In genomic region chr20:53751394-53752368, GRCh38 we compare ENCODE assay signal across 8 cellular contexts.
DNase-seq lines count a peak whose midpoint lies in the region; ATAC-seq and TF ChIP-seq lines count a peak whose summit lies in the region.

No MANE protein-coding gene starts in this region.

- H3K27ac Mint-ChIP-seq in CD4-positive, alpha-beta T cell: peak overlapping the region; percentile 93
- peak overlapping the region; percentile 95 for H3K27ac Mint-ChIP-seq in activated B cell treated with CpG ODN at 0.5 μM for 24 hours
- peak overlapping the region; percentile 98 for H3K27ac Mint-ChIP-seq in stimulated activated memory B cell treated with anti-CD40 and anti-IgM and Interleukin-4, amounts not matched to agents 10 μg/mL and 1 μg/mL and 100 μg/mL, for 72 hours

- TF ChIP-seq CTCF in CD4-positive, alpha-beta T cell (IDR thresholded peaks at IDR 0.05): no peak
- TF ChIP-seq CTCF in activated B cell treated with CpG ODN at 0.5 μM for 24 hours (IDR thresholded peaks at IDR 0.05) (no peak), ovary (IDR thresholded peaks at IDR 0.05) (no peak)

- no peak overlapping the region for H3K4me3 ChIP-seq in ovary

- peak overlapping the region; percentile 65 for H3K4me3 Mint-ChIP-seq in CD4-positive, alpha-beta T cell
- peak overlapping the region; percentile 45 for H3K4me3 Mint-ChIP-seq in activated B cell treated with CpG ODN at 0.5 μM for 24 hours
- H3K4me3 Mint-ChIP-seq in stimulated activated memory B cell treated with anti-CD40 and anti-IgM and Interleukin-4, amounts not matched to agents 10 μg/mL and 1 μg/mL and 100 μg/mL, for 72 hours: peak overlapping the region; percentile 38

- H3K4me1 Mint-ChIP-seq in CD4-positive, alpha-beta T cell (ENCODE audit: low read depth): peaks cover 82% of the 10 kb centered on the region
- H3K4me1 Mint-ChIP-seq in activated B cell treated with CpG ODN at 0.5 μM for 24 hours: peaks cover 67% of the 10 kb centered on the region
- peaks cover 52% of the 10 kb centered on the region for H3K4me1 Mint-ChIP-seq in stimulated activated memory B cell treated with anti-CD40 and anti-IgM and Interleukin-4, amounts not matched to agents 10 μg/mL and 1 μg/mL and 100 μg/mL, for 72 hours

- peak overlapping the region; percentile 53 for H3K27ac ChIP-seq in CD4-positive, alpha-beta T cell (ENCODE audit: low read depth, low read length)
- peak overlapping the region in 1 of 2 donors; percentile 29 for H3K27ac ChIP-seq in ovary

- POLR2A ChIA-PET in CD4-positive, alpha-beta T cell (lab: Charles Lee): interaction anchor here (0.6 to 2.7 kb wide), 18 partner anchors 9 to 188 kb away, joined by 3 to 9 read pairs (median 5); no protein-coding TSS in a partner anchor
- POLR2A ChIA-PET in activated B cell treated with CpG ODN at 0.5 μM for 24 hours (lab: Charles Lee): interaction anchor here (0.6 to 2.5 kb wide), 15 partner anchors 8 to 169 kb away, joined by 3 to 20 read pairs (median 4); no protein-coding TSS in a partner anchor

- TF ChIP-seq POLR2A in ovary (IDR thresholded peaks at IDR 0.05): no peak

- no peaks in the 10 kb centered on the region for H3K36me3 Mint-ChIP-seq in CD4-positive, alpha-beta T cell (ENCODE audit: low read depth)
- no peaks in the 10 kb centered on the region for H3K36me3 Mint-ChIP-seq in activated B cell treated with CpG ODN at 0.5 μM for 24 hours (ENCODE audit: low read depth)
- no peaks in the 10 kb centered on the region for H3K36me3 Mint-ChIP-seq in stimulated activated memory B cell treated with anti-CD40 and anti-IgM and Interleukin-4, amounts not matched to agents 10 μg/mL and 1 μg/mL and 100 μg/mL, for 72 hours

- peak in 2 of 10 experiments; percentile 5 to 12 for DNase-seq in CD4-positive, alpha-beta T cell
- DNase-seq in activated B cell treated with CpG ODN at 0.5 μM for 24 hours (no peak), left cardiac atrium (no peak), ovary (no peak), HK-2 (ENCODE audit: unreplicated experiment) (no peak)

- WGBS in ovary, 3 donors: 25 to 41% (median 35%) methylated on average over 11 of the region's 11 CpGs

- TF ChIP-seq EP300 in ovary (IDR thresholded peaks at IDR 0.05): no peak

- no peaks in the 10 kb centered on the region for H3K27me3 ChIP-seq in CD4-positive, alpha-beta T cell (ENCODE audit: control insufficient read depth, insufficient read depth, low read length)
- H3K27me3 ChIP-seq in ovary: no peaks in the 10 kb centered on the region

- intact Hi-C loops in CD4-positive, alpha-beta T cell (cut with DNase I, micrococcal nuclease): loop anchor here (5.0 to 10.0 kb wide), 6 partner anchors 86 to 174 kb away; no protein-coding TSS in a partner anchor
- intact Hi-C loops in activated B cell treated with CpG ODN at 0.5 μM for 24 hours (cut with micrococcal nuclease) (loop anchor here (1.0 to 5.0 kb wide), 7 partner anchors 11 to 166 kb away; partner anchors contain the start of gene ZNF217), left cardiac atrium (cut with DNase I) (no loop called here), ovary (cut with DNase I) (no loop called here)

- peak; percentile 57 for ATAC-seq in CD4-positive, alpha-beta T cell (ENCODE audit: poor library complexity)
- ATAC-seq in GM19372 (IDR thresholded peaks at IDR 0.05; ENCODE audit: low read depth, unreplicated experiment): peak; percentile 66
- peak; percentile 68 for ATAC-seq in HG03457 (IDR thresholded peaks at IDR 0.05; ENCODE audit: unreplicated experiment)
- ATAC-seq in activated B cell treated with CpG ODN at 0.5 μM for 24 hours (ENCODE audit: low read depth): peak; percentile 87
- ATAC-seq in left cardiac atrium: peak; percentile 40 to 49
- peak; percentile 96 for ATAC-seq in stimulated activated memory B cell treated with anti-CD40 and anti-IgM and Interleukin-4, amounts not matched to agents 10 μg/mL and 1 μg/mL and 100 μg/mL, for 72 hours

- CTCF ChIA-PET in CD4-positive, alpha-beta T cell (lab: Charles Lee): interaction anchor here (0.5 to 0.9 kb wide), 2 partner anchors 80 to 164 kb away, joined by 3 to 4 read pairs; no protein-coding TSS in a partner anchor
- CTCF ChIA-PET in activated B cell treated with CpG ODN at 0.5 μM for 24 hours (lab: Charles Lee): interaction anchor here (0.8 to 1.5 kb wide), 4 partner anchors 11 to 163 kb away, joined by 3 to 5 read pairs (median 4); no protein-coding TSS in a partner anchor

- H3K36me3 ChIP-seq in ovary: no peaks in the 10 kb centered on the region

- no peaks in the 10 kb centered on the region for H3K9me3 ChIP-seq in CD4-positive, alpha-beta T cell (ENCODE audit: control insufficient read depth, low read length)
- no peaks in the 10 kb centered on the region for H3K9me3 ChIP-seq in ovary

- no peaks in the 10 kb centered on the region for H3K27me3 Mint-ChIP-seq in CD4-positive, alpha-beta T cell
- no peaks in the 10 kb centered on the region for H3K27me3 Mint-ChIP-seq in activated B cell treated with CpG ODN at 0.5 μM for 24 hours
- H3K27me3 Mint-ChIP-seq in stimulated activated memory B cell treated with anti-CD40 and anti-IgM and Interleukin-4, amounts not matched to agents 10 μg/mL and 1 μg/mL and 100 μg/mL, for 72 hours: no peaks in the 10 kb centered on the region

- peaks cover 1% of the 10 kb centered on the region for H3K4me1 ChIP-seq in ovary (ENCODE audit: insufficient read depth)

- no peaks in the 10 kb centered on the region for H3K9me3 Mint-ChIP-seq in CD4-positive, alpha-beta T cell
- H3K9me3 Mint-ChIP-seq in activated B cell treated with CpG ODN at 0.5 μM for 24 hours: no peaks in the 10 kb centered on the region
- no peaks in the 10 kb centered on the region for H3K9me3 Mint-ChIP-seq in stimulated activated memory B cell treated with anti-CD40 and anti-IgM and Interleukin-4, amounts not matched to agents 10 μg/mL and 1 μg/mL and 100 μg/mL, for 72 hours

Comparison
In these comparisons a context has a peak if more than half of its experiments do, and no peak if none do; other contexts are left out.
1. ATAC-seq: peak in every context shown above with its lines; median percentile 96 in stimulated activated memory B cell treated with anti-CD40 and anti-IgM and Interleukin-4, amounts not matched to agents 10 μg/mL and 1 μg/mL and 100 μg/mL, for 72 hours; 87 in activated B cell treated with CpG ODN at 0.5 μM for 24 hours; 68 in HG03457; 66 in GM19372; 57 in CD4-positive, alpha-beta T cell; 44 in left cardiac atrium.
2. intact Hi-C loops: an anchor here in CD4-positive, alpha-beta T cell (5.0 to 10.0 kb wide) and activated B cell treated with CpG ODN at 0.5 μM for 24 hours (1.0 to 5.0 kb wide); none called in left cardiac atrium and ovary.